Comparison of ENCODE assay signal across 1 cellular context in genomic region chr11:8033791-8034585, GRCh38.
TF ChIP-seq lines count a peak whose summit lies in the region.

No MANE protein-coding gene starts in this region.

TF ChIP-seq in H1, 55 proteins besides CTCF, POLR2A, EP300 and RAD21:
- no peak for TF ChIP-seq POU5F1 (IDR thresholded peaks at IDR 0.05; ENCODE audit: low read depth, low read length)
- TF ChIP-seq JUND (IDR thresholded peaks at IDR 0.05; ENCODE audit: low read length): no peak
